Comparison of ENCODE assay signal across 1 cellular context in the genomic region with DNA sequence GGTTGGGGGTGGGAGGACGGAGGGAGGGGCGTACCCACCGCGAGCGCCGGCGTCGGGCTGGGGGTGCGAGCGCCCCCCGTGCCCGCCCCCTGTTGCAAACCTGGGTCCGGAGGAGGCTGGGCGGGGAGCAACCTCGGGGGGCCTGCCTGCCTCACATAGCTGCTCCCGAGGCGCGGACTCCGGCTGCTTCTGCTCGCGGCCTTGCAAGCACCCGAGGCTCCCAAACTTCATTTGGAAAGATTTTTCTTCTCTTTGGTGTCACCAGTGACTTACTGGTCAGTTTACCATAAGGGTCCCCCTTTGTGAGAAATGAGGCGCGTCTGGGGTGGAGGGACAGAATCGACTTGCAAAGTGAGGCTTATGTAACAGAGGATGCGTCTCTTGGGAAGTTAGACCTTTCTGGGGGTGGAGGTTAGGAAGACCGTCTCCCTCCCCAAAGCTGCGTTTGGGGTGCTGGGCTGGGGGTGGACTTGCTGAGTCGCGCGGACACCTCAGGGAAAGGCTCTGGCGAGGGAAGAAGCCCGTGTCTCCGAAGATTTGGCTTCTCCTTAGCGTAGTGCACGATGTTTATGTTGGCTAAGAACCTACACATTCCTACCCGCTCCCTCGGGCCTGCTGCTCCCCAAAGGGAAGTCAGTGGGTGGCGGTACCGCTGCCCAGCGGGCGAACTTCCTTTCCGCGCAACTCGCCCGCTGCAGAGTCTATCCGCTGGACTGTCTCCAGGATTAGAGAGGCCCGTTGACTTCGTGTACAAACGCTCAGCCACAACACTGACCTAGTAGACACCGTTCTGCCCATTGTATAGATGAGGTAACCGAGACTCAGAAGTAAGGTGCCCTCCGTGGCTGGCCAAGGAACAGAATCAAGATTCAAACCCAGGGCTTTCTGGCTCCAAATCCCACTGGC.
TF ChIP-seq lines count a peak whose summit lies in the region.

No MANE protein-coding gene starts in this region.

TF ChIP-seq in HepG2, 621 proteins besides CTCF, POLR2A, EP300 and RAD21 (continued from another document and continues in another):
- TF ChIP-seq PLSCR1 (CRISPR knock-in tag; IDR thresholded peaks at IDR 0.05; ENCODE audit: borderline replicate concordance): no peak
- no peak for TF ChIP-seq ZNF557 (CRISPR knock-in tag; IDR thresholded peaks at IDR 0.05)
- TF ChIP-seq CBX1 (IDR thresholded peaks at IDR 0.05; ENCODE audit: low read depth): no peak
- no peak for TF ChIP-seq AGO1 (IDR thresholded peaks at IDR 0.05; ENCODE audit: low read depth, low read length, poor library complexity, severe bottlenecking)
- TF ChIP-seq TBX2 (CRISPR knock-in tag; IDR thresholded peaks at IDR 0.05; ENCODE audit: borderline replicate concordance): no peak
- TF ChIP-seq ARNTL (CRISPR knock-in tag; IDR thresholded peaks at IDR 0.05): no peak
- TF ChIP-seq LCORL (IDR thresholded peaks at IDR 0.05): no peak
- TF ChIP-seq LCORL (CRISPR knock-in tag; IDR thresholded peaks at IDR 0.05): no peak
- TF ChIP-seq CC2D1A (CRISPR knock-in tag; IDR thresholded peaks at IDR 0.05): 0 out of 2 replicates have a peak, but pooled peaks have one; percentile 32
- no peak for TF ChIP-seq REPIN1 (CRISPR knock-in tag; IDR thresholded peaks at IDR 0.05; ENCODE audit: borderline replicate concordance, low read depth)
- no peak for TF ChIP-seq ZNF264 (CRISPR knock-in tag; IDR thresholded peaks at IDR 0.05)
- TF ChIP-seq ZFP90 (CRISPR knock-in tag; IDR thresholded peaks at IDR 0.05; ENCODE audit: borderline replicate concordance): no peak; the same call in 1 of the 2 replicates
- peak; percentile 15; the same call in 1 of the 2 replicates for TF ChIP-seq SOX5 (CRISPR knock-in tag; IDR thresholded peaks at IDR 0.05; ENCODE audit: borderline replicate concordance)
- TF ChIP-seq, protein P1, sequence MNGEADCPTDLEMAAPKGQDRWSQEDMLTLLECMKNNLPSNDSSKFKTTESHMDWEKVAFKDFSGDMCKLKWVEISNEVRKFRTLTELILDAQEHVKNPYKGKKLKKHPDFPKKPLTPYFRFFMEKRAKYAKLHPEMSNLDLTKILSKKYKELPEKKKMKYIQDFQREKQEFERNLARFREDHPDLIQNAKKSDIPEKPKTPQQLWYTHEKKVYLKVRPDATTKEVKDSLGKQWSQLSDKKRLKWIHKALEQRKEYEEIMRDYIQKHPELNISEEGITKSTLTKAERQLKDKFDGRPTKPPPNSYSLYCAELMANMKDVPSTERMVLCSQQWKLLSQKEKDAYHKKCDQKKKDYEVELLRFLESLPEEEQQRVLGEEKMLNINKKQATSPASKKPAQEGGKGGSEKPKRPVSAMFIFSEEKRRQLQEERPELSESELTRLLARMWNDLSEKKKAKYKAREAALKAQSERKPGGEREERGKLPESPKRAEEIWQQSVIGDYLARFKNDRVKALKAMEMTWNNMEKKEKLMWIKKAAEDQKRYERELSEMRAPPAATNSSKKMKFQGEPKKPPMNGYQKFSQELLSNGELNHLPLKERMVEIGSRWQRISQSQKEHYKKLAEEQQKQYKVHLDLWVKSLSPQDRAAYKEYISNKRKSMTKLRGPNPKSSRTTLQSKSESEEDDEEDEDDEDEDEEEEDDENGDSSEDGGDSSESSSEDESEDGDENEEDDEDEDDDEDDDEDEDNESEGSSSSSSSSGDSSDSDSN (CRISPR knock-in tag; IDR thresholded peaks at IDR 0.05): peak; percentile 18; the same call in 1 of the 2 replicates
- no peak for TF ChIP-seq ZNF18 (CRISPR knock-in tag; IDR thresholded peaks at IDR 0.05; ENCODE audit: insufficient replicate concordance)
- no peak for TF ChIP-seq ZNF766 (CRISPR knock-in tag; IDR thresholded peaks at IDR 0.05; ENCODE audit: borderline replicate concordance)
- TF ChIP-seq TSC22D2 (CRISPR knock-in tag; IDR thresholded peaks at IDR 0.05; ENCODE audit: borderline replicate concordance): no peak
- TF ChIP-seq ZNF10 (CRISPR knock-in tag; IDR thresholded peaks at IDR 0.05; ENCODE audit: borderline replicate concordance, low read depth): no peak
- TF ChIP-seq ZFAT (CRISPR knock-in tag; conservative IDR thresholded peaks at IDR 0.05): no peak
- no peak for TF ChIP-seq ZNF44 (CRISPR knock-in tag; IDR thresholded peaks at IDR 0.05)
- TF ChIP-seq, protein P2, sequence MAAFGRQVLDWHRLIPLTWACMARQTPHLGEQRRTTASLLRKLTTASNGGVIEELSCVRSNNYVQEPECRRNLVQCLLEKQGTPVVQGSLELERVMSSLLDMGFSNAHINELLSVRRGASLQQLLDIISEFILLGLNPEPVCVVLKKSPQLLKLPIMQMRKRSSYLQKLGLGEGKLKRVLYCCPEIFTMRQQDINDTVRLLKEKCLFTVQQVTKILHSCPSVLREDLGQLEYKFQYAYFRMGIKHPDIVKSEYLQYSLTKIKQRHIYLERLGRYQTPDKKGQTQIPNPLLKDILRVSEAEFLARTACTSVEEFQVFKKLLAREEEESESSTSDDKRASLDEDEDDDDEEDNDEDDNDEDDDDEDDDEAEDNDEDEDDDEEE (CRISPR knock-in tag; IDR thresholded peaks at IDR 0.05): peak; percentile 57
- TF ChIP-seq MED13 (CRISPR knock-in tag; IDR thresholded peaks at IDR 0.05): 0 out of 2 replicates have a peak, but pooled peaks have one; percentile 4
- TF ChIP-seq MTF2 (CRISPR knock-in tag; IDR thresholded peaks at IDR 0.05; ENCODE audit: borderline replicate concordance): 0 out of 2 replicates have a peak, but pooled peaks have one; percentile 5
- TF ChIP-seq, protein P3, sequence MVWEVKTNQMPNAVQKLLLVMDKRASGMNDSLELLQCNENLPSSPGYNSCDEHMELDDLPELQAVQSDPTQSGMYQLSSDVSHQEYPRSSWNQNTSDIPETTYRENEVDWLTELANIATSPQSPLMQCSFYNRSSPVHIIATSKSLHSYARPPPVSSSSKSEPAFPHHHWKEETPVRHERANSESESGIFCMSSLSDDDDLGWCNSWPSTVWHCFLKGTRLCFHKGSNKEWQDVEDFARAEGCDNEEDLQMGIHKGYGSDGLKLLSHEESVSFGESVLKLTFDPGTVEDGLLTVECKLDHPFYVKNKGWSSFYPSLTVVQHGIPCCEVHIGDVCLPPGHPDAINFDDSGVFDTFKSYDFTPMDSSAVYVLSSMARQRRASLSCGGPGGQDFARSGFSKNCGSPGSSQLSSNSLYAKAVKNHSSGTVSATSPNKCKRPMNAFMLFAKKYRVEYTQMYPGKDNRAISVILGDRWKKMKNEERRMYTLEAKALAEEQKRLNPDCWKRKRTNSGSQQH (CRISPR knock-in tag; IDR thresholded peaks at IDR 0.05; ENCODE audit: low read depth): no peak
- no peak for TF ChIP-seq MIXL1 (CRISPR knock-in tag; IDR thresholded peaks at IDR 0.05)
- TF ChIP-seq TCF7L2 (IDR thresholded peaks at IDR 0.05; ENCODE audit: low read depth, low read length): no peak
- peak; percentile 71; the same call in 1 of the 2 replicates for TF ChIP-seq KDM1A (CRISPR knock-in tag; IDR thresholded peaks at IDR 0.05)
- no peak; the same call in 1 of the 2 replicates for TF ChIP-seq KDM2A (CRISPR knock-in tag; IDR thresholded peaks at IDR 0.05; ENCODE audit: borderline replicate concordance, low read depth)
- TF ChIP-seq ATF7 (IDR thresholded peaks at IDR 0.05): no peak
- TF ChIP-seq ATF7 (CRISPR knock-in tag; IDR thresholded peaks at IDR 0.05): no peak
- TF ChIP-seq, protein P4, sequence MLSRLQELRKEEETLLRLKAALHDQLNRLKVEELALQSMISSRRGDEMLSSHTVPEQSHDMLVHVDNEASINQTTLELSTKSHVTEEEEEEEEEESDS (CRISPR knock-in tag; IDR thresholded peaks at IDR 0.05; ENCODE audit: borderline replicate concordance): 0 out of 2 replicates have a peak, but pooled peaks have one; percentile 55
- TF ChIP-seq POGK (CRISPR knock-in tag; conservative IDR thresholded peaks at IDR 0.05): no peak
- no peak for TF ChIP-seq ZNF281 (CRISPR knock-in tag; IDR thresholded peaks at IDR 0.05; ENCODE audit: borderline replicate concordance)
- no peak for TF ChIP-seq ZSCAN20 (CRISPR knock-in tag; IDR thresholded peaks at IDR 0.05; ENCODE audit: borderline replicate concordance)
- no peak for TF ChIP-seq ETV6 (CRISPR knock-in tag; conservative IDR thresholded peaks at IDR 0.05)
- no peak for TF ChIP-seq ZMYM2 (CRISPR knock-in tag; IDR thresholded peaks at IDR 0.05)
- no peak for TF ChIP-seq ZNF530 (CRISPR knock-in tag; IDR thresholded peaks at IDR 0.05; ENCODE audit: low read depth)
- no peak for TF ChIP-seq KLF16 (CRISPR knock-in tag; IDR thresholded peaks at IDR 0.05)
- no peak; the same call in 1 of the 2 replicates for TF ChIP-seq HDAC2 (CRISPR knock-in tag; IDR thresholded peaks at IDR 0.05)
- TF ChIP-seq POLR2G (IDR thresholded peaks at IDR 0.05; ENCODE audit: low read depth, low read length): 0 out of 2 replicates have a peak, but pooled peaks have one; percentile 29
- 0 out of 2 replicates have a peak, but pooled peaks have one; percentile 19 for TF ChIP-seq EEA1 (CRISPR knock-in tag; IDR thresholded peaks at IDR 0.05; ENCODE audit: borderline replicate concordance)
- TF ChIP-seq TGIF2 (CRISPR knock-in tag; IDR thresholded peaks at IDR 0.05): no peak
- TF ChIP-seq, protein P5, sequence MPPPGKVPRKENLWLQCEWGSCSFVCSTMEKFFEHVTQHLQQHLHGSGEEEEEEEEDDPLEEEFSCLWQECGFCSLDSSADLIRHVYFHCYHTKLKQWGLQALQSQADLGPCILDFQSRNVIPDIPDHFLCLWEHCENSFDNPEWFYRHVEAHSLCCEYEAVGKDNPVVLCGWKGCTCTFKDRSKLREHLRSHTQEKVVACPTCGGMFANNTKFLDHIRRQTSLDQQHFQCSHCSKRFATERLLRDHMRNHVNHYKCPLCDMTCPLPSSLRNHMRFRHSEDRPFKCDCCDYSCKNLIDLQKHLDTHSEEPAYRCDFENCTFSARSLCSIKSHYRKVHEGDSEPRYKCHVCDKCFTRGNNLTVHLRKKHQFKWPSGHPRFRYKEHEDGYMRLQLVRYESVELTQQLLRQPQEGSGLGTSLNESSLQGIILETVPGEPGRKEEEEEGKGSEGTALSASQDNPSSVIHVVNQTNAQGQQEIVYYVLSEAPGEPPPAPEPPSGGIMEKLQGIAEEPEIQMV (CRISPR knock-in tag; IDR thresholded peaks at IDR 0.05; ENCODE audit: low read depth): no peak
- TF ChIP-seq TOPORS (CRISPR knock-in tag; IDR thresholded peaks at IDR 0.05): no peak
- TF ChIP-seq YY1 (IDR thresholded peaks at IDR 0.05; ENCODE audit: insufficient read depth, insufficient replicate concordance, low read depth, low read length): no peak
- TF ChIP-seq ZNF24 (IDR thresholded peaks at IDR 0.05): no peak
